Comparison of ENCODE assay signal across 16 cellular contexts in genomic region chr11:33989461-33989860, GRCh38.
DNase-seq lines count a peak whose midpoint lies in the region; ATAC-seq and TF ChIP-seq lines count a peak whose summit lies in the region.
"Had no signal": no experiment of that assay in that cellular context is flagged by ENCODE, and none has a peak within 500 bp of the region (broad histone marks: within the 10 kb centered on the region; RNA-seq: fewer than 3 reads in every experiment).

No MANE protein-coding gene starts in this region.

- H3K36me3 ChIP-seq in GM23338 (ENCODE audit: insufficient read depth) (no peaks in the 10 kb centered on the region), SK-N-MC (ENCODE audit: insufficient read depth, low read length) (no peaks in the 10 kb centered on the region), endodermal cell (ENCODE audit: control insufficient read depth, insufficient read depth, low read length) (no peaks in the 10 kb centered on the region), SJCRH30 (no peaks in the 10 kb centered on the region)
- H3K36me3 ChIP-seq: BLaER1 had no signal

- H3K27me3 ChIP-seq in GM23338 (ENCODE audit: insufficient read depth) (no peaks in the 10 kb centered on the region), endodermal cell (ENCODE audit: control insufficient read depth, insufficient read depth, low read length, poor library complexity, severe bottlenecking) (no peaks in the 10 kb centered on the region), SJCRH30 (no peaks in the 10 kb centered on the region)
- H3K27me3 ChIP-seq: BLaER1 had no signal

- H4K20me1 ChIP-seq in GM23338 (replicated peaks; ENCODE audit: insufficient read depth), result no peaks in the 10 kb centered on the region
- H4K20me1 ChIP-seq: BLaER1 had no signal

- peaks cover 12% of the 10 kb centered on the region; the same call in 2 of the 3 replicates for H3K9me3 Mint-ChIP-seq in GM23338
- H3K9me3 Mint-ChIP-seq in endodermal cell, result peaks cover 20% of the 10 kb centered on the region
- H3K9me3 Mint-ChIP-seq: CD8-positive, alpha-beta T cell had no signal

- no peaks in the 10 kb centered on the region for H3K4me1 ChIP-seq in GM23338 (ENCODE audit: insufficient read depth)
- H3K4me1 ChIP-seq in endodermal cell (ENCODE audit: control insufficient read depth, insufficient read depth, low read length), result no peaks in the 10 kb centered on the region
- H3K4me1 ChIP-seq in SJCRH30, result no peaks in the 10 kb centered on the region
- H3K4me1 ChIP-seq: BLaER1, Caco-2 had no signal

- H3K36me3 Mint-ChIP-seq in GM23338 (ENCODE audit: low read depth) (no peaks in the 10 kb centered on the region), endodermal cell (ENCODE audit: low read depth) (no peaks in the 10 kb centered on the region)
- H3K36me3 Mint-ChIP-seq: CD4-positive, CD25-positive, alpha-beta regulatory T cell; CD8-positive, alpha-beta T cell had no signal

- DNase-seq in GM23338 (ENCODE audit: low spot score), result no peak
- no peak for DNase-seq in SK-N-MC (ENCODE audit: low read depth, low spot score)
- peak; percentile 53 for DNase-seq in endodermal cell
- DNase-seq in SJCRH30, result no peak
- no peak for DNase-seq in posterior vena cava (ENCODE audit: low spot score)
- no peak for DNase-seq in islet precursor cell
- DNase-seq: Caco-2; CD4-positive, CD25-positive, alpha-beta regulatory T cell; CD8-positive, alpha-beta T cell; DMS153; DND-41; GM23248; HCEC 1CT had no signal

- TF ChIP-seq CTCF in GM23338 (conservative IDR thresholded peaks at IDR 0.05; ENCODE audit: low read depth in 2 of 2) (no peak), endodermal cell (conservative IDR thresholded peaks at IDR 0.05) (no peak)

- H3K4me3 ChIP-seq in GM23338 (no peak overlapping the region), SK-N-MC (no peak overlapping the region), endodermal cell (ENCODE audit: low read length) (no peak overlapping the region), SJCRH30 (no peak overlapping the region)
- H3K4me3 ChIP-seq: BLaER1, GM23248 had no signal

- no peaks in the 10 kb centered on the region for H3K79me2 ChIP-seq in GM23338 (replicated peaks; ENCODE audit: insufficient read depth)

- WGBS in endodermal cell (ENCODE audit: insufficient coverage in 1 of 2, insufficient read length in 1 of 2), 2 experiments, result 75 to 86% methylated on average over 6 to 7 of the region's 7 CpGs

- no peaks in the 10 kb centered on the region for H3F3A ChIP-seq in GM23338 (replicated peaks; ENCODE audit: low read depth)

- intact Hi-C loops in posterior vena cava (cut with DNase I), result no loop called here

- H3K27ac Mint-ChIP-seq in GM23338 (no peak overlapping the region), endodermal cell (no peak overlapping the region)
- H3K27ac Mint-ChIP-seq: B cell; CD4-positive, CD25-positive, alpha-beta regulatory T cell; CD8-positive, alpha-beta T cell had no signal

- H3K27ac ChIP-seq in GM23338 (ENCODE audit: low read depth) (no peak overlapping the region), SK-N-MC (peak overlapping the region; percentile 71), endodermal cell (ENCODE audit: low read depth, low read length) (no peak overlapping the region), SJCRH30 (no peak overlapping the region)
- H3K27ac ChIP-seq: BLaER1, C4-2B, GM23248 had no signal

- H3K9me2 ChIP-seq in GM23338 (ENCODE audit: insufficient read depth), result no peaks in the 10 kb centered on the region

- H3K9ac ChIP-seq in SK-N-MC (ENCODE audit: insufficient read length), result no peak overlapping the region
- no peak overlapping the region for H3K9ac ChIP-seq in endodermal cell (ENCODE audit: extremely low read depth, low read length, poor library complexity, severe bottlenecking)
- H3K9ac ChIP-seq: BLaER1, GM23248 had no signal

- no peak overlapping the region for H3K4me3 Mint-ChIP-seq in GM23338
- no peak overlapping the region for H3K4me3 Mint-ChIP-seq in endodermal cell
- H3K4me3 Mint-ChIP-seq: B cell; CD4-positive, CD25-positive, alpha-beta regulatory T cell; CD8-positive, alpha-beta T cell had no signal

- H3K27me3 Mint-ChIP-seq in GM23338 (ENCODE audit: insufficient read depth, low read depth, poor library complexity), result peaks cover 3% of the 10 kb centered on the region
- H3K27me3 Mint-ChIP-seq in endodermal cell (ENCODE audit: insufficient read depth), result peaks cover 4% of the 10 kb centered on the region
- H3K27me3 Mint-ChIP-seq: B cell had no signal

- H2AFZ ChIP-seq in GM23338, result peak overlapping the region; percentile 72; the same call in 1 of the 2 replicates
- H2AFZ ChIP-seq: GM23248 had no signal

- H3K4me2 ChIP-seq in GM23338, result no peak overlapping the region
- H3K4me2 ChIP-seq: BLaER1 had no signal

- H3K4me1 Mint-ChIP-seq in GM23338 (no peaks in the 10 kb centered on the region; the same call in 2 of the 3 replicates), endodermal cell (peaks cover 3% of the 10 kb centered on the region)
- H3K4me1 Mint-ChIP-seq: B cell had no signal

- peak; percentile 64 for ATAC-seq in GM23338
- ATAC-seq: CD8-positive, alpha-beta T cell had no signal

- no peaks in the 10 kb centered on the region for H3K9me3 ChIP-seq in SK-N-MC (ENCODE audit: low read depth, low read length)
- H3K9me3 ChIP-seq in endodermal cell (ENCODE audit: control insufficient read depth, low read length), result peaks cover 12% of the 10 kb centered on the region
- H3K9me3 ChIP-seq in SJCRH30 (replicated peaks), result no peaks in the 10 kb centered on the region

TF ChIP-seq in GM23338, 12 proteins besides CTCF, POLR2A, EP300 and RAD21:
- TF ChIP-seq REST (IDR thresholded peaks at IDR 0.05; ENCODE audit: unreplicated experiment), result no peak
- no peak for TF ChIP-seq ETS1 (IDR thresholded peaks at IDR 0.05)
- TF ChIP-seq NANOG (IDR thresholded peaks at IDR 0.05; ENCODE audit: borderline replicate concordance), result no peak
- TF ChIP-seq STAT1 (IDR thresholded peaks at IDR 0.05; ENCODE audit: unreplicated experiment), result no peak
TF ChIP-seq in GM23338: peak in this region for 0.
